Comparison of ENCODE assay signal across 1 cellular context in genomic region chr3:19932422-19932821, GRCh38.
TF ChIP-seq lines count a peak whose summit lies in the region.

No MANE protein-coding gene starts in this region.

TF ChIP-seq in K562, 482 proteins besides CTCF, POLR2A, EP300 and RAD21:
- no peak for TF ChIP-seq ZNF695 (CRISPR knock-in tag; IDR thresholded peaks at IDR 0.05)
- TF ChIP-seq CEBPB (tag; IDR thresholded peaks at IDR 0.05), result peak; percentile 97
- TF ChIP-seq ZNF512 (tag; IDR thresholded peaks at IDR 0.05), result 0 out of 2 replicates have a peak, but pooled peaks have one; percentile 12
- no peak for TF ChIP-seq USF2 (CRISPR knock-in tag; IDR thresholded peaks at IDR 0.05)
- no peak for TF ChIP-seq ZKSCAN1 (IDR thresholded peaks at IDR 0.05; ENCODE audit: low read depth, low read length)
- TF ChIP-seq SMARCE1 (IDR thresholded peaks at IDR 0.05), result no peak
- TF ChIP-seq MNT (conservative IDR thresholded peaks at IDR 0.05), result peak in 1 of 2 experiments; percentile 9; a peak in 1 of 4 replicates
- no peak for TF ChIP-seq PTBP1 (IDR thresholded peaks at IDR 0.05; ENCODE audit: low read depth, low read length)
- TF ChIP-seq KDM4B (IDR thresholded peaks at IDR 0.05; ENCODE audit: borderline replicate concordance in 2 of 2, low read depth in 1 of 2), result 0 out of 4 replicates have a peak, but pooled peaks of 1 of the 2 experiments have one; percentile 8
- no peak for TF ChIP-seq CEBPG (CRISPR knock-in tag; IDR thresholded peaks at IDR 0.05)
- TF ChIP-seq CEBPG (tag; conservative IDR thresholded peaks at IDR 0.05 in 1 of 2, IDR thresholded peaks at IDR 0.05 in 1 of 2), result peak; percentile 83 to 96
- TF ChIP-seq ZNF24 (IDR thresholded peaks at IDR 0.05), result no peak
- TF ChIP-seq FOXJ2 (tag; IDR thresholded peaks at IDR 0.05), result no peak
- 0 out of 2 replicates have a peak, but pooled peaks have one; percentile 24 for TF ChIP-seq THRAP3 (IDR thresholded peaks at IDR 0.05; ENCODE audit: borderline replicate concordance)
- no peak for TF ChIP-seq ELF4 (CRISPR knock-in tag; IDR thresholded peaks at IDR 0.05)
- peak; percentile 10; the same call in 1 of the 2 replicates for TF ChIP-seq DEAF1 (CRISPR knock-in tag; IDR thresholded peaks at IDR 0.05)
- no peak for TF ChIP-seq BRCA1 (IDR thresholded peaks at IDR 0.05)
- TF ChIP-seq BRCA1 (CRISPR knock-in tag; IDR thresholded peaks at IDR 0.05), result no peak
- TF ChIP-seq POLR2H (tag; IDR thresholded peaks at IDR 0.05; ENCODE audit: low read depth), result 0 out of 2 replicates have a peak, but pooled peaks have one; percentile 47
TF ChIP-seq in K562: peak in this region for 8.
